In the genomic region with DNA sequence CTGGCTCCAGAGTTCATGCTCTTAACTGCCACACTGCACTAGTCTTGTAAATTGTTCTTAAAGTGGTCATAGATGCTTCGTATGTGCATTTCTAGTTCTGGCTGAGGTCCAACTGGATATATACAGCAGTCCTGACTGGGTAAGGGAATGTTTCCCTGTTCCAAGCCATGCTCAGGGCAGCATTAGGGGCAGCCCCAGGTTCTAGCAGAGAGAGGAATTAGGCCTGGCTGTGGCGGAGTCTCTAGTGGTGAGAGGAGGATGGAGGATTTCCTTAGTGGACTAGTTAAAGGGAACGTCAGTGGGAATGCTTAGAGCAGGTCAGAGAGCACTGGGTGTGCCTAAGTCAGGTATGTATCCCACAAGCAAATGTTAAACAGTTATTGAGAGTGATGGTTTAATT, we compare ENCODE assay signal across 22 cellular contexts. TPM values are rescaled to one million over a fixed set of nuclear protein-coding genes. Genes with fewer than 3 reads are reported as not detected.
DNase-seq lines count a peak whose midpoint lies in the region; ATAC-seq and TF ChIP-seq lines count a peak whose summit lies in the region.
"Had no signal": no experiment of that assay in that cellular context is flagged by ENCODE, and none has a peak within 500 bp of the region (broad histone marks: within the 10 kb centered on the region; RNA-seq: fewer than 3 reads in every experiment).

No MANE protein-coding gene starts in this region.

- H2BK120ac ChIP-seq in H9 (ENCODE audit: low read depth, low read length, poor library complexity, severe bottlenecking), result no peak overlapping the region

- no peak for DNase-seq in H9
- DNase-seq in NCI-H2227 (lab: John Stamatoyannopoulos, UW; ENCODE audit: unreplicated experiment), result peak; percentile 34
- DNase-seq in chondrocyte (ENCODE audit: low spot score), result no peak
- DNase-seq in nephron progenitor cell, result peak; percentile 2
- no peak for DNase-seq in activated CD8-positive, alpha-beta T cell treated with anti-CD3 and anti-CD28 coated beads for 36 hours
- DNase-seq in NCI-H2171 treated with DMSO at 0.1 percent for 48 hours (lab: John Stamatoyannopoulos, UW), result no peak
- DNase-seq in activated effector memory CD4-positive, alpha-beta T cell treated with anti-CD3 and anti-CD28 coated beads, Interleukin-2, amount 50 U/mL, for 16 hours, result no peak
- DNase-seq: activated CD4-positive, CD25-positive, alpha-beta regulatory T cell; adrenal gland; BE2C; Calu3; effector CD8-positive, alpha-beta T cell; GF-D8; immature natural killer cell; MG63; NCI-H1694 treated with DMSO at 0.1 percent for 48 hours; SHP77; stimulated activated CD4-positive, alpha-beta T cell treated with anti-CD3 and anti-CD28 coated beads, Interleukin-12 subunit alpha, Interleukin-12 subunit beta, amount 100 ng/mL, for 4 hours; T-helper 2 cell had no signal

- no peak overlapping the region for H3K9ac ChIP-seq in H9 (ENCODE audit: extremely low read depth, insufficient read length, low read length)

- H3K79me2 ChIP-seq in H9 (ENCODE audit: insufficient read depth, low read length), result peaks cover 9% of the 10 kb centered on the region; the same call in 1 of the 2 replicates

- no peak overlapping the region for H3K14ac ChIP-seq in H9 (ENCODE audit: insufficient read depth, low read length)

- no peaks in the 10 kb centered on the region for H3K23me2 ChIP-seq in H9 (ENCODE audit: insufficient read length, low read depth, low read length, poor library complexity, severe bottlenecking)

- peaks cover 6% of the 10 kb centered on the region for H3K79me1 ChIP-seq in H9 (ENCODE audit: insufficient read depth, low read depth, low read length, poor library complexity, severe bottlenecking)

- no peak overlapping the region for H2BK12ac ChIP-seq in H9 (ENCODE audit: insufficient read length, low read depth, low read length)

- no peak overlapping the region for H3K56ac ChIP-seq in H9 (ENCODE audit: insufficient read length, low read depth, low read length)

- no peaks in the 10 kb centered on the region for H3K4me1 ChIP-seq in H9 (ENCODE audit: insufficient read depth, low read length)
- H3K4me1 ChIP-seq: BE2C had no signal

- H2AK5ac ChIP-seq in H9 (ENCODE audit: insufficient read length, low read length), result no peak overlapping the region

- H3K27ac ChIP-seq in H9 (ENCODE audit: insufficient read length, low read depth, low read length), result no peak overlapping the region
- H3K27ac ChIP-seq: adrenal gland, thoracic aorta had no signal

- CTCF ChIA-PET in activated CD8-positive, alpha-beta T cell treated with anti-CD3 and anti-CD28 coated beads for 36 hours (lab: Charles Lee), result interaction anchor here (0.8 kb wide), 1 partner anchor 51 kb away, joined by 3 read pairs; no protein-coding TSS in a partner anchor

- H3K27me3 ChIP-seq in H9 (ENCODE audit: insufficient read depth, low read length), result no peaks in the 10 kb centered on the region
- H3K27me3 ChIP-seq: adrenal gland, BE2C, MG63 had no signal

- no peak overlapping the region for H3K4me2 ChIP-seq in H9 (ENCODE audit: insufficient read depth, insufficient read length, low read length)

- no CpG with 5 or more reads among the region's 3 CpGs for WGBS in H9 (ENCODE audit: extremely low coverage, insufficient read length, low lambda C conversion rate)

- peak overlapping the region in 2 of 3 experiments; percentile 31 to 50; a peak in 4 of 7 replicates for H3K27ac Mint-ChIP-seq in H9
- H3K27ac Mint-ChIP-seq in chondrocyte (ENCODE audit: unreplicated experiment), result peak overlapping the region; percentile 39
- H3K27ac Mint-ChIP-seq in nephron progenitor cell, result peak overlapping the region; percentile 96
- no peak overlapping the region for H3K27ac Mint-ChIP-seq in activated CD8-positive, alpha-beta T cell treated with anti-CD3 and anti-CD28 coated beads for 36 hours
- H3K27ac Mint-ChIP-seq: immature natural killer cell, memory B cell had no signal

- no peak overlapping the region for H2BK15ac ChIP-seq in H9 (ENCODE audit: low read depth, low read length)

- H4K20me1 ChIP-seq in H9 (ENCODE audit: control insufficient read depth, insufficient read depth, insufficient read length), result no peaks in the 10 kb centered on the region

- no peak overlapping the region for H2AFZ ChIP-seq in H9 (ENCODE audit: low read length)

- POLR2A ChIA-PET in activated CD8-positive, alpha-beta T cell treated with anti-CD3 and anti-CD28 coated beads for 36 hours (lab: Charles Lee), result no interaction called here

- H4K5ac ChIP-seq in H9 (ENCODE audit: insufficient read length, low read depth, low read length), result no peak overlapping the region

- intact Hi-C loops in activated CD8-positive, alpha-beta T cell treated with anti-CD3 and anti-CD28 coated beads for 36 hours (cut with micrococcal nuclease), result no loop called here

- H2BK5ac ChIP-seq in H9 (ENCODE audit: insufficient read length, low read length), result no peak overlapping the region

- H4K8ac ChIP-seq in H9 (replicated peaks; ENCODE audit: insufficient read length, low read depth, low read length), result no peak overlapping the region

- no peak overlapping the region for H3T11ph ChIP-seq in H9 (ENCODE audit: low read length)

- H3K9me3 Mint-ChIP-seq in H9, result no peaks in the 10 kb centered on the region
- H3K9me3 Mint-ChIP-seq in chondrocyte (ENCODE audit: low read depth), result no peaks in the 10 kb centered on the region
- H3K9me3 Mint-ChIP-seq in nephron progenitor cell, result no peaks in the 10 kb centered on the region
- H3K9me3 Mint-ChIP-seq in activated CD8-positive, alpha-beta T cell treated with anti-CD3 and anti-CD28 coated beads for 36 hours, result no peaks in the 10 kb centered on the region
- H3K9me3 Mint-ChIP-seq: immature natural killer cell, memory B cell had no signal

- no peak overlapping the region for H3K23ac ChIP-seq in H9 (ENCODE audit: insufficient read length, low read depth, low read length)

- TF ChIP-seq CTCF in H9 (conservative IDR thresholded peaks at IDR 0.05), result no peak
- no peak for TF ChIP-seq CTCF in chondrocyte (IDR thresholded peaks at IDR 0.05)
- TF ChIP-seq CTCF in nephron progenitor cell (IDR thresholded peaks at IDR 0.05), result no peak
- no peak for TF ChIP-seq CTCF in activated CD8-positive, alpha-beta T cell treated with anti-CD3 and anti-CD28 coated beads for 36 hours (IDR thresholded peaks at IDR 0.05)

- H3K4me3 Mint-ChIP-seq in H9, result no peak overlapping the region
- H3K4me3 Mint-ChIP-seq in chondrocyte (ENCODE audit: unreplicated experiment), result no peak overlapping the region
- H3K4me3 Mint-ChIP-seq in nephron progenitor cell, result no peak overlapping the region
- H3K4me3 Mint-ChIP-seq in activated CD8-positive, alpha-beta T cell treated with anti-CD3 and anti-CD28 coated beads for 36 hours, result no peak overlapping the region
- H3K4me3 Mint-ChIP-seq: immature natural killer cell, memory B cell had no signal

- no peak overlapping the region for H4K91ac ChIP-seq in H9 (ENCODE audit: insufficient read length, low read depth, low read length)

- no peaks in the 10 kb centered on the region for H3K9me3 ChIP-seq in H9 (ENCODE audit: control insufficient read depth, low read depth, low read length)
- H3K9me3 ChIP-seq: adrenal gland, BE2C, MG63, thoracic aorta had no signal

- H3K4me1 Mint-ChIP-seq in H9, result peaks cover 16 to 22% of the 10 kb centered on the region in 2 experiments
- H3K4me1 Mint-ChIP-seq in chondrocyte (ENCODE audit: low read depth), result peaks cover 32% of the 10 kb centered on the region
- peaks cover 9% of the 10 kb centered on the region for H3K4me1 Mint-ChIP-seq in nephron progenitor cell
- H3K4me1 Mint-ChIP-seq in activated CD8-positive, alpha-beta T cell treated with anti-CD3 and anti-CD28 coated beads for 36 hours (ENCODE audit: low read depth), result peaks cover 14% of the 10 kb centered on the region

- no peak overlapping the region for H2BK20ac ChIP-seq in H9 (ENCODE audit: low read depth, low read length, poor library complexity, severe bottlenecking)

- H3K27me3 Mint-ChIP-seq in H9 (ENCODE audit: low read depth), result no peaks in the 10 kb centered on the region
- H3K27me3 Mint-ChIP-seq in chondrocyte (ENCODE audit: low read depth), result no peaks in the 10 kb centered on the region
- H3K27me3 Mint-ChIP-seq in nephron progenitor cell (ENCODE audit: low read depth, poor library complexity), result no peaks in the 10 kb centered on the region
- no peaks in the 10 kb centered on the region for H3K27me3 Mint-ChIP-seq in activated CD8-positive, alpha-beta T cell treated with anti-CD3 and anti-CD28 coated beads for 36 hours
- H3K27me3 Mint-ChIP-seq: memory B cell had no signal

- H3K36me3 Mint-ChIP-seq in H9 (ENCODE audit: insufficient read depth in 1 of 3, low read depth in 3 of 3) (peaks cover 0 to 5% (median 2%) of the 10 kb centered on the region in 3 experiments; a peak in 4 of 7 replicates), chondrocyte (ENCODE audit: low read depth) (no peaks in the 10 kb centered on the region), nephron progenitor cell (ENCODE audit: low read depth) (peaks cover 8% of the 10 kb centered on the region)
- H3K36me3 Mint-ChIP-seq in activated CD8-positive, alpha-beta T cell treated with anti-CD3 and anti-CD28 coated beads for 36 hours (ENCODE audit: low read depth), result no peaks in the 10 kb centered on the region

- no peak overlapping the region for H3K18ac ChIP-seq in H9 (ENCODE audit: insufficient read length, low read depth, low read length)

- ATAC-seq in activated CD8-positive, alpha-beta T cell treated with anti-CD3 and anti-CD28 coated beads for 36 hours, result no peak
- no peak for ATAC-seq in HG03139 (IDR thresholded peaks at IDR 0.05; ENCODE audit: unreplicated experiment)

- H3K4ac ChIP-seq in H9 (ENCODE audit: low read depth, low read length), result no peak overlapping the region

RNA-seq across cellular contexts. Expression of a gene that starts 28.0 kb away (rescaled TPM):
- total RNA-seq in H9 (2021) (89.1 and 99.7 TPM in 2 replicates), chondrocyte (70.9 to 93.0 TPM (median 74.2 TPM) in 3 replicates)
- 10 to 100 TPM; 26.7 to 29.4 TPM for total RNA-seq in activated CD8-positive, alpha-beta T cell treated with anti-CD3 and anti-CD28 coated beads for 36 hours

Comparison
In these comparisons a context has a peak if more than half of its experiments do, and no peak if none do; other contexts are left out.
1. DNase-seq: peak in NCI-H2227 (single experiment) and nephron progenitor cell (single experiment); none in H9 (single experiment), chondrocyte (single experiment), activated CD8-positive, alpha-beta T cell treated with anti-CD3 and anti-CD28 coated beads for 36 hours (single experiment), NCI-H2171 treated with DMSO at 0.1 percent for 48 hours (single experiment) and activated effector memory CD4-positive, alpha-beta T cell treated with anti-CD3 and anti-CD28 coated beads, Interleukin-2, amount 50 U/mL, for 16 hours (single experiment).